In the genomic region with DNA sequence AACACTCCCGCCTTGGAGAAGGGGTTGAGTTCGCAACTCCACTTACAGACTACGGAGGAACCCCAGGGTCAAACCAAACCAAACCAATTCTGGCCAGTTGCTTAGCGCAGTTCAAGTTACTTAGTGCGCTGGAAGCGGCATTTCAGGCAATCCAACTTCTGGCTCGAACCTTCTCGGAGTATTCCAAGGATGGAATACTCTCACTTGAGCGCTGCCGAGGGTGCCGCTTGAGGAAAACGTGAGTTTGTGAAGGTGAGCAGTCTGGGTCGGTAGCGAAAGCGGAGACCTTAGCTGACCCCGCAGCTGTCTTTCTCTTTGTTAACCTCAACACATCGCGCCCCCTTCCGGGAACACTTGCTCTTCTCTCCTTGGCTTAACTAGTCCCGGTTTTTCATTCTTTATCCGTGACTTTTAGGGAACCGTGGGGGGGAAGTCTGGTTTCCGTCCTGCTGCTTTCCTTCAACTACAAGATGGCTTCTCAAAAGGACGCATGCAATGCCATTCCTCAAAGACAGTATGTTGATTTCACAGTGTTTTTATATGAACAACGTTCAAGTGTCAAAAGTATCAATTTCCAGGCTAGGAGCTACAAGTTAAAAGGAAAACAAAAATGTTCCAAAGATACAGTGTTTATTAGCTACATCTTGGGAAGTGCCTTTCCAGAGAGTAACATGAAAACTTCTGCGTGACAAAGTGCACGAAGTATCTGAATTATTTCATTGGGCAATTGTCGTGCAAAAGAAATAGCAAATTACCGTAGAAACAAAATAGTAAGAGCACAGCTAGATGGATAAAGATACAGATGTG, we compare ENCODE assay signal across 1 cellular context.
A peak's percentile ranks its signal among the peaks of the same experiment; 100 is the strongest.
TF ChIP-seq lines count a peak whose summit lies in the region.

No MANE protein-coding gene starts in this region.

TF ChIP-seq in HepG2, 621 proteins besides CTCF, POLR2A, EP300 and RAD21 (continues in another document):
- peak; percentile 82 for TF ChIP-seq PHF21A (CRISPR knock-in tag; IDR thresholded peaks at IDR 0.05)
- TF ChIP-seq YEATS4 (CRISPR knock-in tag; IDR thresholded peaks at IDR 0.05; ENCODE audit: borderline replicate concordance): 0 out of 2 replicates have a peak, but pooled peaks have one; percentile 58
- no peak for TF ChIP-seq ZNF354B (CRISPR knock-in tag; IDR thresholded peaks at IDR 0.05)
- TF ChIP-seq, protein P1, sequence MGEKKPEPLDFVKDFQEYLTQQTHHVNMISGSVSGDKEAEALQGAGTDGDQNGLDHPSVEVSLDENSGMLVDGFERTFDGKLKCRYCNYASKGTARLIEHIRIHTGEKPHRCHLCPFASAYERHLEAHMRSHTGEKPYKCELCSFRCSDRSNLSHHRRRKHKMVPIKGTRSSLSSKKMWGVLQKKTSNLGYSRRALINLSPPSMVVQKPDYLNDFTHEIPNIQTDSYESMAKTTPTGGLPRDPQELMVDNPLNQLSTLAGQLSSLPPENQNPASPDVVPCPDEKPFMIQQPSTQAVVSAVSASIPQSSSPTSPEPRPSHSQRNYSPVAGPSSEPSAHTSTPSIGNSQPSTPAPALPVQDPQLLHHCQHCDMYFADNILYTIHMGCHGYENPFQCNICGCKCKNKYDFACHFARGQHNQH (CRISPR knock-in tag; IDR thresholded peaks at IDR 0.05): 0 out of 2 replicates have a peak, but pooled peaks have one; percentile 73
- TF ChIP-seq ZNF350 (CRISPR knock-in tag; IDR thresholded peaks at IDR 0.05; ENCODE audit: borderline replicate concordance, low read depth): 0 out of 2 replicates have a peak, but pooled peaks have one; percentile 22
- TF ChIP-seq THAP11 (CRISPR knock-in tag; IDR thresholded peaks at IDR 0.05): no peak
- 0 out of 2 replicates have a peak, but pooled peaks have one; percentile 11 for TF ChIP-seq DMAP1 (CRISPR knock-in tag; IDR thresholded peaks at IDR 0.05)
- TF ChIP-seq TAF1 (CRISPR knock-in tag; IDR thresholded peaks at IDR 0.05): peak; percentile 49
- no peak; the same call in 1 of the 2 replicates for TF ChIP-seq ZNF766 (CRISPR knock-in tag; IDR thresholded peaks at IDR 0.05; ENCODE audit: borderline replicate concordance)
- TF ChIP-seq DRAP1 (CRISPR knock-in tag; IDR thresholded peaks at IDR 0.05): peak; percentile 26; the same call in 1 of the 2 replicates
- peak; percentile 81 to 86 for TF ChIP-seq HMGXB4 (CRISPR knock-in tag; IDR thresholded peaks at IDR 0.05; ENCODE audit: borderline replicate concordance in 1 of 2, low read depth in 1 of 2)
- no peak for TF ChIP-seq ZNF609 (CRISPR knock-in tag; IDR thresholded peaks at IDR 0.05; ENCODE audit: borderline replicate concordance)
- TF ChIP-seq BRF2 (CRISPR knock-in tag; IDR thresholded peaks at IDR 0.05): no peak
- TF ChIP-seq STAG1 (CRISPR knock-in tag; IDR thresholded peaks at IDR 0.05): peak; percentile 41
- TF ChIP-seq, protein P2, sequence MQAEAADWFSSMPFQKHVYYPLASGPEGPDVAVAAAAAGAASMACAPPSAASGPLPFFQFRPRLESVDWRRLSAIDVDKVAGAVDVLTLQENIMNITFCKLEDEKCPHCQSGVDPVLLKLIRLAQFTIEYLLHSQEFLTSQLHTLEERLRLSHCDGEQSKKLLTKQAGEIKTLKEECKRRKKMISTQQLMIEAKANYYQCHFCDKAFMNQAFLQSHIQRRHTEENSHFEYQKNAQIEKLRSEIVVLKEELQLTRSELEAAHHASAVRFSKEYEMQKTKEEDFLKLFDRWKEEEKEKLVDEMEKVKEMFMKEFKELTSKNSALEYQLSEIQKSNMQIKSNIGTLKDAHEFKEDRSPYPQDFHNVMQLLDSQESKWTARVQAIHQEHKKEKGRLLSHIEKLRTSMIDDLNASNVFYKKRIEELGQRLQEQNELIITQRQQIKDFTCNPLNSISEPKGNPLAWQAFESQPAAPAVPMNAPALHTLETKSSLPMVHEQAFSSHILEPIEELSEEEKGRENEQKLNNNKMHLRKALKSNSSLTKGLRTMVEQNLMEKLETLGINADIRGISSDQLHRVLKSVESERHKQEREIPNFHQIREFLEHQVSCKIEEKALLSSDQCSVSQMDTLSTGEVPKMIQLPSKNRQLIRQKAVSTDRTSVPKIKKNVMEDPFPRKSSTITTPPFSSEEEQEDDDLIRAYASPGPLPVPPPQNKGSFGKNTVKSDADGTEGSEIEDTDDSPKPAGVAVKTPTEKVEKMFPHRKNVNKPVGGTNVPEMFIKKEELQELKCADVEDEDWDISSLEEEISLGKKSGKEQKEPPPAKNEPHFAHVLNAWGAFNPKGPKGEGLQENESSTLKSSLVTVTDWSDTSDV (CRISPR knock-in tag; IDR thresholded peaks at IDR 0.05): peak; percentile 65; the same call in 1 of the 2 replicates
- no peak for TF ChIP-seq SMARCC2 (IDR thresholded peaks at IDR 0.05)
- TF ChIP-seq ZMYM2 (CRISPR knock-in tag; IDR thresholded peaks at IDR 0.05): no peak
- TF ChIP-seq, protein P3, sequence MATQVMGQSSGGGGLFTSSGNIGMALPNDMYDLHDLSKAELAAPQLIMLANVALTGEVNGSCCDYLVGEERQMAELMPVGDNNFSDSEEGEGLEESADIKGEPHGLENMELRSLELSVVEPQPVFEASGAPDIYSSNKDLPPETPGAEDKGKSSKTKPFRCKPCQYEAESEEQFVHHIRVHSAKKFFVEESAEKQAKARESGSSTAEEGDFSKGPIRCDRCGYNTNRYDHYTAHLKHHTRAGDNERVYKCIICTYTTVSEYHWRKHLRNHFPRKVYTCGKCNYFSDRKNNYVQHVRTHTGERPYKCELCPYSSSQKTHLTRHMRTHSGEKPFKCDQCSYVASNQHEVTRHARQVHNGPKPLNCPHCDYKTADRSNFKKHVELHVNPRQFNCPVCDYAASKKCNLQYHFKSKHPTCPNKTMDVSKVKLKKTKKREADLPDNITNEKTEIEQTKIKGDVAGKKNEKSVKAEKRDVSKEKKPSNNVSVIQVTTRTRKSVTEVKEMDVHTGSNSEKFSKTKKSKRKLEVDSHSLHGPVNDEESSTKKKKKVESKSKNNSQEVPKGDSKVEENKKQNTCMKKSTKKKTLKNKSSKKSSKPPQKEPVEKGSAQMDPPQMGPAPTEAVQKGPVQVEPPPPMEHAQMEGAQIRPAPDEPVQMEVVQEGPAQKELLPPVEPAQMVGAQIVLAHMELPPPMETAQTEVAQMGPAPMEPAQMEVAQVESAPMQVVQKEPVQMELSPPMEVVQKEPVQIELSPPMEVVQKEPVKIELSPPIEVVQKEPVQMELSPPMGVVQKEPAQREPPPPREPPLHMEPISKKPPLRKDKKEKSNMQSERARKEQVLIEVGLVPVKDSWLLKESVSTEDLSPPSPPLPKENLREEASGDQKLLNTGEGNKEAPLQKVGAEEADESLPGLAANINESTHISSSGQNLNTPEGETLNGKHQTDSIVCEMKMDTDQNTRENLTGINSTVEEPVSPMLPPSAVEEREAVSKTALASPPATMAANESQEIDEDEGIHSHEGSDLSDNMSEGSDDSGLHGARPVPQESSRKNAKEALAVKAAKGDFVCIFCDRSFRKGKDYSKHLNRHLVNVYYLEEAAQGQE (IDR thresholded peaks at IDR 0.05; ENCODE audit: borderline replicate concordance in 1 of 2, low read depth in 1 of 2, low read length in 2 of 2): 0 out of 4 replicates have a peak, but pooled peaks of 1 of the 2 experiments have one; percentile 45
- TF ChIP-seq RXRA (CRISPR knock-in tag; IDR thresholded peaks at IDR 0.05): peak; percentile 98
- TF ChIP-seq CCAR2 (optimal IDR thresholded peaks at IDR 0.05; ENCODE audit: low read depth, low read length): peak; percentile 51
- no peak for TF ChIP-seq ZNF670 (CRISPR knock-in tag; IDR thresholded peaks at IDR 0.05; ENCODE audit: borderline replicate concordance)
- no peak for TF ChIP-seq ATF6 (CRISPR knock-in tag; conservative IDR thresholded peaks at IDR 0.05)
- TF ChIP-seq MYNN (CRISPR knock-in tag; IDR thresholded peaks at IDR 0.05; ENCODE audit: low read depth): peak; percentile 83; the same call in 1 of the 2 replicates
- TF ChIP-seq PAXIP1 (CRISPR knock-in tag; conservative IDR thresholded peaks at IDR 0.05): peak; percentile 22; the same call in 1 of the 2 replicates
- TF ChIP-seq PHF8 (CRISPR knock-in tag; IDR thresholded peaks at IDR 0.05): no peak; the same call in none of the 2 replicates
- peak; percentile 38; the same call in 1 of the 2 replicates for TF ChIP-seq HDAC2 (CRISPR knock-in tag; IDR thresholded peaks at IDR 0.05)
- TF ChIP-seq WIZ (CRISPR knock-in tag; IDR thresholded peaks at IDR 0.05): no peak
